In genomic region chr3:46538425-46538802, GRCh38 we compare ENCODE assay signal across 15 cellular contexts. TPM values are rescaled to one million over a fixed set of nuclear protein-coding genes. Genes with fewer than 3 reads are reported as not detected.
DNase-seq lines count a peak whose midpoint lies in the region; ATAC-seq and TF ChIP-seq lines count a peak whose summit lies in the region.
"Not testable (repeated sequence)": the region's sequence is repeated elsewhere in the genome, so short reads cannot be mapped to it uniquely, and the experiment has no call there.
"Had no signal": no experiment of that assay in that cellular context is flagged by ENCODE, and none has a peak within 500 bp of the region (broad histone marks: within the 10 kb centered on the region; RNA-seq: fewer than 3 reads in every experiment).

No MANE protein-coding gene starts in this region.

- H3K4me1 ChIP-seq in CD8-positive, alpha-beta memory T cell (ENCODE audit: insufficient read depth, low read length): peaks cover 44% of the 10 kb centered on the region
- H3K4me1 ChIP-seq in MM.1S (ENCODE audit: low read length) (peaks cover 53% of the 10 kb centered on the region), esophagus squamous epithelium (peaks cover 0 to 10% (median 0%) of the 10 kb centered on the region in 3 donors), thyroid gland (peaks cover 8 to 25% of the 10 kb centered on the region in 2 donors)

- POLR2A ChIA-PET in CD8-positive, alpha-beta memory T cell (lab: Charles Lee): interaction anchor here (0.8 to 1.8 kb wide), 3 partner anchors 11 to 49 kb away, joined by 7 to 14 read pairs (median 7); no protein-coding TSS in a partner anchor
- POLR2A ChIA-PET in activated CD4-positive, alpha-beta T cell treated with anti-CD3 and anti-CD28 coated beads for 36 hours (lab: Charles Lee): interaction anchor here (0.9 to 1.0 kb wide), 2 partner anchors 23 to 169 kb away, joined by 3 read pairs; no protein-coding TSS in a partner anchor

- peak; percentile 3 for ATAC-seq in GM21723 (IDR thresholded peaks at IDR 0.05; ENCODE audit: unreplicated experiment)
- ATAC-seq in activated CD4-positive, alpha-beta T cell treated with anti-CD3 and anti-CD28 coated beads for 36 hours; natural killer cell treated with Interleukin-12 subunit alpha and Interleukin-12 subunit beta and Interleukin-15 and Interleukin-18, amount 100 ng/mL, for 72 hours: not testable (repeated sequence)

- not testable (repeated sequence) for H3K79me2 ChIP-seq in MM.1S (ENCODE audit: low read length)

- not testable (repeated sequence) for DNase-seq in CD8-positive, alpha-beta memory T cell; MM.1S; activated CD4-positive, alpha-beta T cell treated with anti-CD3 and anti-CD28 coated beads for 36 hours; activated naive CD4-positive, alpha-beta T cell treated with anti-CD3 and anti-CD28 coated beads, Interleukin-2, amount 10 ng/mL, durations not matched to agents 7 days and 5 days; esophagus squamous epithelium (lab: John Stamatoyannopoulos, UW); natural killer cell treated with Interleukin-12 subunit alpha and Interleukin-12 subunit beta and Interleukin-15 and Interleukin-18, amount 100 ng/mL, for 72 hours (ENCODE audit: low spot score); thyroid gland

- peak overlapping the region; percentile 77 for H3K4me2 ChIP-seq in MM.1S (ENCODE audit: low read depth, low read length)

- TF ChIP-seq CTCF in MM.1S (IDR thresholded peaks at IDR 0.05; ENCODE audit: low read length); esophagus squamous epithelium (IDR thresholded peaks at IDR 0.05); thyroid gland (IDR thresholded peaks at IDR 0.05): not testable (repeated sequence)

- not testable (repeated sequence) for H3K27me3 ChIP-seq in CD8-positive, alpha-beta memory T cell (ENCODE audit: insufficient read depth, low read length, poor library complexity, severe bottlenecking); MM.1S (replicated peaks; ENCODE audit: insufficient read depth, low read length); esophagus squamous epithelium; thyroid gland

- CTCF ChIA-PET in CD8-positive, alpha-beta memory T cell (lab: Charles Lee): interaction anchor here (1.2 to 4.9 kb wide), 7 partner anchors 13 to 131 kb away, joined by 3 to 69 read pairs (median 15); partner anchors contain the start of genes CCRL2 and RTP3
- CTCF ChIA-PET in activated CD4-positive, alpha-beta T cell treated with anti-CD3 and anti-CD28 coated beads for 36 hours (lab: Charles Lee): interaction anchor here (0.9 to 2.5 kb wide), 5 partner anchors 9 to 91 kb away, joined by 3 to 25 read pairs (median 4); no protein-coding TSS in a partner anchor
- CTCF ChIA-PET in activated naive CD4-positive, alpha-beta T cell treated with anti-CD3 and anti-CD28 coated beads, Interleukin-2, amount 10 ng/mL, durations not matched to agents 7 days and 5 days (lab: Charles Lee): interaction anchor here (1.0 to 7.9 kb wide), 7 partner anchors 11 to 91 kb away, joined by 3 to 68 read pairs (median 6); partner anchors contain the start of gene RTP3

- H3K36me3 ChIP-seq in CD8-positive, alpha-beta memory T cell (ENCODE audit: insufficient read depth, low read length); MM.1S (replicated peaks; ENCODE audit: insufficient read depth, low read length); esophagus squamous epithelium; thyroid gland: not testable (repeated sequence)

- H3K27me3 Mint-ChIP-seq in CD8-positive, alpha-beta memory T cell; activated CD4-positive, alpha-beta T cell treated with anti-CD3 and anti-CD28 coated beads for 36 hours: not testable (repeated sequence)
- peaks cover 13% of the 10 kb centered on the region for H3K27me3 Mint-ChIP-seq in activated naive CD4-positive, alpha-beta T cell treated with anti-CD3 and anti-CD28 coated beads, Interleukin-2, amount 10 ng/mL, durations not matched to agents 7 days and 5 days
- H3K27me3 Mint-ChIP-seq in natural killer cell treated with Interleukin-12 subunit alpha and Interleukin-12 subunit beta and Interleukin-15 and Interleukin-18, amount 100 ng/mL, for 72 hours: peaks cover 25% of the 10 kb centered on the region in 2 donors

- TF ChIP-seq POLR2A in esophagus squamous epithelium (IDR thresholded peaks at IDR 0.05); thyroid gland (IDR thresholded peaks at IDR 0.05): not testable (repeated sequence)

- not testable (repeated sequence) for H3K27ac ChIP-seq in CD8-positive, alpha-beta memory T cell (ENCODE audit: low read depth, low read length)
- H3K27ac ChIP-seq in MM.1S (ENCODE audit: low read length) (peak overlapping the region; percentile 98), esophagus squamous epithelium (peak overlapping the region in 3 of 4 donors; percentile 1 to 79 (median 4)), thyroid gland (peak overlapping the region; percentile 27 to 76 (median 58))

- intact Hi-C loops in activated CD4-positive, alpha-beta T cell treated with anti-CD3 and anti-CD28 coated beads for 36 hours (cut with DNase I, micrococcal nuclease): loop anchor here (2.0 to 5.0 kb wide), 4 partner anchors 36 to 561 kb away; no protein-coding TSS in a partner anchor
- intact Hi-C loops in esophagus squamous epithelium (cut with DNase I); thyroid gland (cut with DNase I): not testable (repeated sequence)

- peak overlapping the region; percentile 85 to 99 (median 94) for H3K27ac Mint-ChIP-seq in CD8-positive, alpha-beta memory T cell
- peak overlapping the region; percentile 83 for H3K27ac Mint-ChIP-seq in activated CD4-positive, alpha-beta T cell treated with anti-CD3 and anti-CD28 coated beads for 36 hours
- peak overlapping the region; percentile 94 for H3K27ac Mint-ChIP-seq in activated naive CD4-positive, alpha-beta T cell treated with anti-CD3 and anti-CD28 coated beads, Interleukin-2, amount 10 ng/mL, durations not matched to agents 7 days and 5 days
- H3K27ac Mint-ChIP-seq in natural killer cell treated with Interleukin-12 subunit alpha and Interleukin-12 subunit beta and Interleukin-15 and Interleukin-18, amount 100 ng/mL, for 72 hours: peak overlapping the region; percentile 71 to 76

- H2AFZ ChIP-seq in MM.1S (ENCODE audit: low read length): not testable (repeated sequence)

- H3F3A ChIP-seq in MM.1S (ENCODE audit: insufficient read depth, low read length): peaks cover 31% of the 10 kb centered on the region

- 45 to 54% methylated on average over 5 of the region's 5 CpGs for WGBS in esophagus squamous epithelium, 2 donors
- WGBS in thyroid gland, 2 donors: 66 to 70% methylated on average over 5 of the region's 5 CpGs

- H3K4me3 Mint-ChIP-seq in CD8-positive, alpha-beta memory T cell: peak overlapping the region; percentile 57 to 79 (median 71)
- peak overlapping the region; percentile 54 for H3K4me3 Mint-ChIP-seq in activated CD4-positive, alpha-beta T cell treated with anti-CD3 and anti-CD28 coated beads for 36 hours
- H3K4me3 Mint-ChIP-seq in activated naive CD4-positive, alpha-beta T cell treated with anti-CD3 and anti-CD28 coated beads, Interleukin-2, amount 10 ng/mL, durations not matched to agents 7 days and 5 days: peak overlapping the region; percentile 54
- H3K4me3 Mint-ChIP-seq in natural killer cell treated with Interleukin-12 subunit alpha and Interleukin-12 subunit beta and Interleukin-15 and Interleukin-18, amount 100 ng/mL, for 72 hours: peak overlapping the region; percentile 80

- H3K9ac ChIP-seq in MM.1S (ENCODE audit: low read length): peak overlapping the region; percentile 89

- H3K36me3 Mint-ChIP-seq in CD8-positive, alpha-beta memory T cell; activated CD4-positive, alpha-beta T cell treated with anti-CD3 and anti-CD28 coated beads for 36 hours (ENCODE audit: low read depth); natural killer cell treated with Interleukin-12 subunit alpha and Interleukin-12 subunit beta and Interleukin-15 and Interleukin-18, amount 100 ng/mL, for 72 hours: not testable (repeated sequence)
- H3K36me3 Mint-ChIP-seq in activated naive CD4-positive, alpha-beta T cell treated with anti-CD3 and anti-CD28 coated beads, Interleukin-2, amount 10 ng/mL, durations not matched to agents 7 days and 5 days: peaks cover 14% of the 10 kb centered on the region

- not testable (repeated sequence) for H4K20me1 ChIP-seq in MM.1S (ENCODE audit: insufficient read depth, low read length)

- peaks cover 38 to 73% (median 72%) of the 10 kb centered on the region in 3 donors for H3K4me1 Mint-ChIP-seq in CD8-positive, alpha-beta memory T cell
- peaks cover 60% of the 10 kb centered on the region for H3K4me1 Mint-ChIP-seq in activated CD4-positive, alpha-beta T cell treated with anti-CD3 and anti-CD28 coated beads for 36 hours
- peaks cover 82% of the 10 kb centered on the region for H3K4me1 Mint-ChIP-seq in activated naive CD4-positive, alpha-beta T cell treated with anti-CD3 and anti-CD28 coated beads, Interleukin-2, amount 10 ng/mL, durations not matched to agents 7 days and 5 days
- H3K4me1 Mint-ChIP-seq in natural killer cell treated with Interleukin-12 subunit alpha and Interleukin-12 subunit beta and Interleukin-15 and Interleukin-18, amount 100 ng/mL, for 72 hours (ENCODE audit: low read depth in 2 of 2): peaks cover 40 to 55% of the 10 kb centered on the region in 2 donors

- H3K9me3 Mint-ChIP-seq in CD8-positive, alpha-beta memory T cell; activated CD4-positive, alpha-beta T cell treated with anti-CD3 and anti-CD28 coated beads for 36 hours (ENCODE audit: low read depth); activated naive CD4-positive, alpha-beta T cell treated with anti-CD3 and anti-CD28 coated beads, Interleukin-2, amount 10 ng/mL, durations not matched to agents 7 days and 5 days; natural killer cell treated with Interleukin-12 subunit alpha and Interleukin-12 subunit beta and Interleukin-15 and Interleukin-18, amount 100 ng/mL, for 72 hours: not testable (repeated sequence)

- H3K9me3 ChIP-seq in CD8-positive, alpha-beta memory T cell (ENCODE audit: low read length); MM.1S (replicated peaks; ENCODE audit: insufficient read depth, low read length); esophagus squamous epithelium; thyroid gland: not testable (repeated sequence)

- not testable (repeated sequence) for H3K4me3 ChIP-seq in CD8-positive, alpha-beta memory T cell (ENCODE audit: low read length); esophagus squamous epithelium; thyroid gland (replicated peaks in 1 of 3)
- peak overlapping the region; percentile 22 for H3K4me3 ChIP-seq in MM.1S (ENCODE audit: low read length)

- H3K9me2 ChIP-seq in MM.1S (replicated peaks; ENCODE audit: insufficient read depth, low read length): not testable (repeated sequence)

RNA-seq across cellular contexts. Expression of gene LRRC2, which starts 27.7 kb away (rescaled TPM):
- total RNA-seq in CD8-positive, alpha-beta memory T cell: under 1 TPM; 0.04 TPM
- not detected for polyA plus RNA-seq in CD8-positive, alpha-beta memory T cell
- under 1 TPM in 1 of 2 experiments, not detected in 1; 0.04 TPM for total RNA-seq in activated CD4-positive, alpha-beta T cell treated with anti-CD3 and anti-CD28 coated beads for 36 hours
- total RNA-seq in esophagus squamous epithelium: 1 to 10 TPM in 2 of 4 donors, under 1 TPM in 1, not detected in 1; 0.26 to 2.7 (median 1.1) TPM
- total RNA-seq in natural killer cell treated with Interleukin-12 subunit alpha and Interleukin-12 subunit beta and Interleukin-15 and Interleukin-18, amount 100 ng/mL, for 72 hours: not detected
- total RNA-seq in thyroid gland: 10 to 100 TPM; 25.0 to 37.4 (median 31.0) TPM

RNA-seq across cellular contexts. Expression of gene RTP3, which starts 40.6 kb away (rescaled TPM):
- not detected for total RNA-seq in CD8-positive, alpha-beta memory T cell
- polyA plus RNA-seq in CD8-positive, alpha-beta memory T cell: not detected
- not detected for total RNA-seq in activated CD4-positive, alpha-beta T cell treated with anti-CD3 and anti-CD28 coated beads for 36 hours
- total RNA-seq in esophagus squamous epithelium (not detected), thyroid gland (not detected)
- total RNA-seq in natural killer cell treated with Interleukin-12 subunit alpha and Interleukin-12 subunit beta and Interleukin-15 and Interleukin-18, amount 100 ng/mL, for 72 hours: not detected
- total RNA-seq: aorta, Caco-2, Daoy, esophagus mucosa, mammary epithelial cell, tibial nerve had no signal
- polyA plus RNA-seq: aorta, HepG2, mammary epithelial cell had no signal

Comparison
In these comparisons a context has a peak if more than half of its experiments do, and no peak if none do; other contexts are left out.
1. RNA of gene LRRC2, which starts 27.7 kb away (total RNA-seq): 25.0 to 37.4 TPM in thyroid gland; 0.26 to 2.7 TPM in esophagus squamous epithelium, 0.04 TPM in CD8-positive, alpha-beta memory T cell, 0.04 TPM in activated CD4-positive, alpha-beta T cell treated with anti-CD3 and anti-CD28 coated beads for 36 hours and not detected in natural killer cell treated with Interleukin-12 subunit alpha and Interleukin-12 subunit beta and Interleukin-15 and Interleukin-18, amount 100 ng/mL, for 72 hours; every median in the first group is over 4 times any median in the second.
2. Peak in every context shown above with its lines, with median percentiles within 50 percentile points of each other: H3K27ac Mint-ChIP-seq and H3K4me3 Mint-ChIP-seq.